In the genomic region with DNA sequence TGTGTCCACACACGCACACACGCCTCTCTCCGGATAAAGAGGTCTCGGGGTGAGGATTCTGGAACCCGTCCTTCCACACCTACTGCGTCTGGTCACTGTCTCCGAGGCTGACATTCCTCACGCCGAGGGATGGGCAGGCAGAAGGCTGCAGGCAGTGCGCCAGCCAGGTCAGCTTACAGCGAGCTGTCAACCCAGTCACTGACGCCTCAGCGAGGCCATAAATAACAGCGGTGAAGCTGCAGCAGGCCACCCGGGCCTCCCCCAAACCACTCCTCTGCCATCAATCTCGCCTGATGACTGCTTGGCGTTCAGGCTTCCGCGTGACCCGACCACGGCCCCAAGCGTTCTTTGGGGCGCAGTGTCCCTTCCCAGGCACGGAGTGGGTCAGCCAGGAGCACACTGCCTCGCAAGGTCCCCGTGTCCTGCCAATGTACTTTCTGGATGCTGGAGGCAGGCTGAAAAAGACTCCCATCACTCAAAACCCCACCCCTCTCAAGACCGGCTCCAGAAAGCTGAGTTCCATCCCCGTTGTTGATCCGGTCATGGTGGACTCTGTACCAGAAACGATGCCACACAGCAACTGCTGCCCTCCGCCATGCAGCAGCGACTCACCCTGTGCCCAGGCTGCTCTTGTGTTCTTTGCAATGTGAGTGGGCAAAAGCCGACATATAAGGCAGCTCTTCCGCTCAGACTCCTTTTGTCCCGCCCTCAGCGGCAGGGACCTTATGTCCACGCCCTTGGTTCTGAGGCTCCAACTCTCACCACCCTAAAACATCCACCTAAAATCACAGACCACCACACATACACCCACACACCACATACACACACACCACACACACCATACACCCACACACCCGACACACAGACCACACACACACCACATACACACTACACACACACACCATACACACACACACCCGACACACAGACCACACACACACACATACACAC, we compare ENCODE assay signal across 10 cellular contexts. TPM values are rescaled to one million over a fixed set of nuclear protein-coding genes. Genes with fewer than 3 reads are reported as not detected.
A peak's percentile ranks its signal among the peaks of the same experiment; 100 is the strongest.
DNase-seq lines count a peak whose midpoint lies in the region; ATAC-seq, FAIRE-seq and TF ChIP-seq lines count a peak whose summit lies in the region.
"Had no signal": no experiment of that assay in that cellular context is flagged by ENCODE, and none has a peak within 500 bp of the region (broad histone marks: within the 10 kb centered on the region; RNA-seq: fewer than 3 reads in every experiment).

No MANE protein-coding gene starts in this region.

- 2% methylated on average over 36 of the region's 39 CpGs for WGBS in K562 (ENCODE audit: insufficient coverage, low coverage, missing lambda C conversion rate)

- H3K4me1 ChIP-seq in K562 (replicated peaks in 1 of 2; ENCODE audit: control insufficient read depth in 2 of 2, insufficient read depth in 2 of 2, low read length in 2 of 2) (peaks cover 13 to 54% of the 10 kb centered on the region in 2 experiments; a peak in 4 of 5 replicates), lower lobe of right lung (peaks cover 7% of the 10 kb centered on the region)

- DNase-seq in HK-2 (ENCODE audit: unreplicated experiment) (peak; percentile 56), K562 (ENCODE audit: extremely low read depth in 1 of 4, low spot score in 3 of 4) (peak; percentile 75 to 93 (median 84)), lower lobe of right lung (no peak), ureter (ENCODE audit: low spot score) (peak; percentile 60), DMS114 treated with DMSO at 0.1 percent for 48 hours (lab: John Stamatoyannopoulos, UW; ENCODE audit: unreplicated experiment) (no peak), NCI-H524 (lab: John Stamatoyannopoulos, UW) (no peak), inferior parietal cortex (ENCODE audit: extremely low spot score) (no peak)

- peaks cover 0 to 23% of the 10 kb centered on the region in 2 experiments; a peak in 3 of 5 replicates for H3K27me3 ChIP-seq in K562 (ENCODE audit: control insufficient read depth in 2 of 2, insufficient read depth in 2 of 2, low read length in 2 of 2)
- no peaks in the 10 kb centered on the region for H3K27me3 ChIP-seq in lower lobe of right lung (ENCODE audit: low read depth)
- H3K27me3 ChIP-seq: SJSA1 had no signal

- no peak for TF ChIP-seq POLR2A in K562 (conservative IDR thresholded peaks at IDR 0.05)

- ATAC-seq in GM18520 (IDR thresholded peaks at IDR 0.05; ENCODE audit: unreplicated experiment) (peak; percentile 37), K562 (peak; percentile 94), lower lobe of right lung (peak; percentile 51 to 60)

- in situ Hi-C loops in K562 (cut with MboI), result loop anchor here (10.0 to 25.0 kb wide), 2 partner anchors 669 to 1512 kb away; no protein-coding TSS in a partner anchor

- no peak for FAIRE-seq in K562 (lab: Jason Lieb, UNC)

- POLR2A ChIA-PET in K562 (lab: Yijun Ruan, JAX), result interaction anchor here (0.6 to 1.1 kb wide), 6 partner anchors 9 to 507 kb away, joined by 3 to 4 read pairs (median 3); partner anchors contain the start of gene HES1

- H3K36me3 ChIP-seq in K562 (ENCODE audit: control insufficient read depth, insufficient read depth, low read length) (no peaks in the 10 kb centered on the region), lower lobe of right lung (no peaks in the 10 kb centered on the region)
- H3K36me3 ChIP-seq: neutrophil, SJSA1 had no signal

- H3K4me3 ChIP-seq in K562, result peak overlapping the region; percentile 37
- H3K4me3 ChIP-seq in lower lobe of right lung, result peak overlapping the region; percentile 41
- H3K4me3 ChIP-seq: SJSA1 had no signal

- CTCF ChIA-PET in K562 (lab: Yijun Ruan, JAX; ENCODE audit: low intra/inter-chr PET ratio), result interaction anchor here (1.0 kb wide), 1 partner anchor 667 kb away, joined by 4 read pairs; no protein-coding TSS in a partner anchor

- H4K20me1 ChIP-seq in K562 (replicated peaks; ENCODE audit: control insufficient read depth, insufficient read depth, low read length), result no peaks in the 10 kb centered on the region

- intact Hi-C loops in K562 (cut with micrococcal nuclease) (loop anchor here (10.0 kb wide), 1 partner anchor 729 kb away; the partner anchor contains the start of gene OPA1), lower lobe of right lung (cut with DNase I) (no loop called here)

- peak in 2 of 3 experiments; percentile 13 to 19; a peak in 2 of 6 replicates for TF ChIP-seq CTCF in K562 (IDR thresholded peaks at IDR 0.05 in 2 of 3, conservative IDR thresholded peaks at IDR 0.05 in 1 of 3; ENCODE audit: insufficient read depth in 2 of 3, low read depth in 1 of 3, low read length in 3 of 3)
- no peak for TF ChIP-seq CTCF in lower lobe of right lung (IDR thresholded peaks at IDR 0.05)

- BruUV-seq in K562 (replicated peaks; lab: Mats Ljungman, UMichigan), result no TSS peak

- peak overlapping the region; percentile 88 for H3K4me2 ChIP-seq in K562 (ENCODE audit: insufficient read depth, low read length)

- no peaks in the 10 kb centered on the region for H3K79me2 ChIP-seq in K562 (ENCODE audit: control insufficient read depth, insufficient read depth, low read length)

- TF ChIP-seq EP300 in K562 (IDR thresholded peaks at IDR 0.05; ENCODE audit: low read length), result peak; percentile 82

- H3K27ac ChIP-seq in K562 (ENCODE audit: extremely low read depth, low read depth, low read length) (peak overlapping the region; percentile 42; the same call in 2 of the 3 replicates), lower lobe of right lung (no peak overlapping the region)
- H3K27ac ChIP-seq: neutrophil, SJSA1 had no signal

- peak overlapping the region; percentile 89 for H2AFZ ChIP-seq in K562 (ENCODE audit: low read depth, low read length)

- H3K9me3 ChIP-seq in K562 (replicated peaks; ENCODE audit: control insufficient read depth, insufficient read depth, low read depth, low read length), result peaks cover 2% of the 10 kb centered on the region; the same call in 1 of the 2 replicates
- H3K9me3 ChIP-seq in lower lobe of right lung, result peaks cover 3% of the 10 kb centered on the region
- H3K9me3 ChIP-seq: neutrophil, SJSA1 had no signal

- no peaks in the 10 kb centered on the region for H3K9me1 ChIP-seq in K562 (ENCODE audit: control insufficient read depth, insufficient read depth, low read length)

- H3K9ac ChIP-seq in K562 (ENCODE audit: insufficient read depth in 1 of 2, low read depth in 2 of 2, low read length in 2 of 2), result peak overlapping the region; percentile 13 to 86; a peak in 3 of 4 replicates

- peak; percentile 11 to 56; a peak in 2 of 4 replicates for TF ChIP-seq RAD21 in K562 (CRISPR knock-in tag; conservative IDR thresholded peaks at IDR 0.05 in 1 of 2, IDR thresholded peaks at IDR 0.05 in 1 of 2)

RNA-seq across cellular contexts. Expression of gene CPN2, which starts 27.1 kb away (rescaled TPM):
- not detected in 2 replicates for total RNA-seq in K562 (2011; cell fraction: chromatin; rRNA removed; ENCODE audit: low replicate concordance)
- not detected in 2 replicates for total RNA-seq in K562 (2011; cell fraction: nucleolus; rRNA removed)
- total RNA-seq in K562 (2011; cell fraction: nucleoplasm; rRNA removed), result not detected in 2 replicates
- total RNA-seq in K562 (2014; rRNA removed) (not detected in 2 replicates), K562 (2014; rRNA removed; fragmentation: Illumina TruSeq; extraction: Trizol) (not detected in 2 replicates), K562 (2015; rRNA removed; fragmentation: Illumina TruSeq; extraction: Trizol) (not detected in 2 replicates), K562 (2021) (not detected in 2 replicates), lower lobe of right lung (not detected), ureter (not detected)
- polyA plus RNA-seq in K562 (2011; rRNA removed) (not detected in 2 replicates), K562 (2014; fragmentation: Illumina TruSeq; extraction: Trizol) (not detected in 2 replicates), K562 (2014; fragmentation: Nextera tagmentation; extraction: Ambion mirVana) (not detected), K562 (2014; rRNA removed) (not detected in 2 replicates)
- polyA plus RNA-seq in K562 (2011; cell fraction: cytosol; rRNA removed), result 0.04 TPM in 1 of 2 replicates, not detected in the other
- not detected in 2 replicates for polyA plus RNA-seq in K562 (2011; cell fraction: nucleus; rRNA removed)
- 0.06 TPM in 1 of 2 replicates, not detected in the other for polyA plus RNA-seq in K562 (2012)
- polyA minus RNA-seq in K562 (2011; rRNA and poly(A)+ RNA removed), result not detected in 2 replicates
- polyA minus RNA-seq in K562 (2011; cell fraction: cytosol; rRNA and poly(A)+ RNA removed), result not detected in 2 replicates
- not detected in 2 replicates for polyA minus RNA-seq in K562 (2011; cell fraction: nucleus; rRNA and poly(A)+ RNA removed)
- total RNA-seq: SJSA1 had no signal

RNA-seq across cellular contexts. Expression of gene LRRC15, which starts 45.5 kb away (rescaled TPM):
- total RNA-seq in K562 (2011; cell fraction: chromatin; rRNA removed; ENCODE audit: low replicate concordance), result not detected in 2 replicates
- not detected in 2 replicates for total RNA-seq in K562 (2011; cell fraction: nucleolus; rRNA removed)
- total RNA-seq in K562 (2011; cell fraction: nucleoplasm; rRNA removed), result not detected in 2 replicates
- not detected in 2 replicates for total RNA-seq in K562 (2014; rRNA removed)
- total RNA-seq in K562 (2014; rRNA removed; fragmentation: Illumina TruSeq; extraction: Trizol), result not detected in 2 replicates
- not detected in 2 replicates for total RNA-seq in K562 (2015; rRNA removed; fragmentation: Illumina TruSeq; extraction: Trizol)
- not detected in 2 replicates for total RNA-seq in K562 (2021)
- 0.01 TPM in 1 of 2 replicates, not detected in the other for polyA plus RNA-seq in K562 (2011; rRNA removed)
- polyA plus RNA-seq in K562 (2011; cell fraction: cytosol; rRNA removed), result not detected in 2 replicates
- polyA plus RNA-seq in K562 (2011; cell fraction: nucleus; rRNA removed), result not detected in 2 replicates
- not detected in 2 replicates for polyA plus RNA-seq in K562 (2012)
- not detected in 2 replicates for polyA plus RNA-seq in K562 (2014; fragmentation: Illumina TruSeq; extraction: Trizol)
- not detected for polyA plus RNA-seq in K562 (2014; fragmentation: Nextera tagmentation; extraction: Ambion mirVana)
- not detected in 2 replicates for polyA plus RNA-seq in K562 (2014; rRNA removed)
- polyA minus RNA-seq in K562 (2011; rRNA and poly(A)+ RNA removed), result not detected in 2 replicates
- not detected in 2 replicates for polyA minus RNA-seq in K562 (2011; cell fraction: cytosol; rRNA and poly(A)+ RNA removed)
- polyA minus RNA-seq in K562 (2011; cell fraction: nucleus; rRNA and poly(A)+ RNA removed), result not detected in 2 replicates
- total RNA-seq in lower lobe of right lung, result 0.24 TPM
- total RNA-seq in ureter, result 0.29 TPM

Comparison
In these comparisons a context has a peak if more than half of its experiments do, and no peak if none do; other contexts are left out.
1. ATAC-seq: peak in every context shown above with its lines; median percentile 94 in K562; 56 in lower lobe of right lung; 37 in GM18520.
2. DNase-seq: peak in HK-2 (single experiment), K562 (4 of 4) and ureter (single experiment); none in lower lobe of right lung (single experiment), DMS114 treated with DMSO at 0.1 percent for 48 hours (single experiment), NCI-H524 (0 of 2) and inferior parietal cortex (single experiment).